Comparison of ENCODE assay signal across 1 cellular context in genomic region chr11:62855571-62856332, GRCh38.
A peak's percentile ranks its signal among the peaks of the same experiment; 100 is the strongest.
TF ChIP-seq lines count a peak whose summit lies in the region.

No MANE protein-coding gene starts in this region.

TF ChIP-seq in HepG2, 621 proteins besides CTCF, POLR2A, EP300 and RAD21 (continued from another document and continues in another):
- TF ChIP-seq ZBTB33 (CRISPR knock-in tag; IDR thresholded peaks at IDR 0.05), result peak; percentile 14
- no peak for TF ChIP-seq MIER2 (CRISPR knock-in tag; IDR thresholded peaks at IDR 0.05)
- peak; percentile 90 for TF ChIP-seq MNT (IDR thresholded peaks at IDR 0.05)
- no peak for TF ChIP-seq NR0B2 (CRISPR knock-in tag; IDR thresholded peaks at IDR 0.05)
- peak; percentile 94 for TF ChIP-seq SP4 (CRISPR knock-in tag; IDR thresholded peaks at IDR 0.05)
- peak; percentile 93; the same call in 1 of the 2 replicates for TF ChIP-seq TSC22D2 (CRISPR knock-in tag; IDR thresholded peaks at IDR 0.05; ENCODE audit: borderline replicate concordance)
- peak in 1 of 2 experiments; percentile 80; a peak in 2 of 4 replicates for TF ChIP-seq REST (IDR thresholded peaks at IDR 0.05; ENCODE audit: borderline replicate concordance in 1 of 2, low read depth in 1 of 2, low read length in 2 of 2)
- TF ChIP-seq EZH2 (conservative IDR thresholded peaks at IDR 0.05; ENCODE audit: low read depth, low read length), result no peak
- TF ChIP-seq NRL (CRISPR knock-in tag; IDR thresholded peaks at IDR 0.05; ENCODE audit: borderline replicate concordance), result peak; percentile 99
- TF ChIP-seq FOSL2 (CRISPR knock-in tag; IDR thresholded peaks at IDR 0.05), result peak; percentile 63
- TF ChIP-seq TMF1 (CRISPR knock-in tag; IDR thresholded peaks at IDR 0.05; ENCODE audit: low read depth), result peak; percentile 82
- TF ChIP-seq PATZ1 (CRISPR knock-in tag; IDR thresholded peaks at IDR 0.05), result no peak; the same call in none of the 2 replicates
- TF ChIP-seq CC2D1A (CRISPR knock-in tag; IDR thresholded peaks at IDR 0.05), result no peak
- peak; percentile 67; the same call in 1 of the 2 replicates for TF ChIP-seq KLF11 (CRISPR knock-in tag; IDR thresholded peaks at IDR 0.05)
- peak; percentile 42; the same call in 1 of the 2 replicates for TF ChIP-seq ZNF615 (CRISPR knock-in tag; IDR thresholded peaks at IDR 0.05; ENCODE audit: borderline replicate concordance)
- TF ChIP-seq ZNF251 (CRISPR knock-in tag; IDR thresholded peaks at IDR 0.05), result no peak
- peak; percentile 95 for TF ChIP-seq ZNF749 (CRISPR knock-in tag; IDR thresholded peaks at IDR 0.05; ENCODE audit: borderline replicate concordance)
- peak; percentile 76; the same call in 1 of the 2 replicates for TF ChIP-seq ZNF768 (CRISPR knock-in tag; IDR thresholded peaks at IDR 0.05)
- TF ChIP-seq ZNF766 (CRISPR knock-in tag; IDR thresholded peaks at IDR 0.05; ENCODE audit: borderline replicate concordance), result peak; percentile 98
- TF ChIP-seq NR2F1 (CRISPR knock-in tag; IDR thresholded peaks at IDR 0.05), result no peak
- no peak for TF ChIP-seq SP5 (CRISPR knock-in tag; IDR thresholded peaks at IDR 0.05; ENCODE audit: borderline replicate concordance, low read depth)
- 0 out of 2 replicates have a peak, but pooled peaks have one; percentile 57 for TF ChIP-seq ZKSCAN8 (CRISPR knock-in tag; IDR thresholded peaks at IDR 0.05; ENCODE audit: borderline replicate concordance)
- TF ChIP-seq HNF4G (IDR thresholded peaks at IDR 0.05; ENCODE audit: borderline replicate concordance, low read depth, low read length), result peak; percentile 68; the same call in 1 of the 2 replicates
- TF ChIP-seq HNF4G (CRISPR knock-in tag; IDR thresholded peaks at IDR 0.05; ENCODE audit: borderline replicate concordance, low read depth), result no peak
- TF ChIP-seq ZNF7 (CRISPR knock-in tag; IDR thresholded peaks at IDR 0.05), result no peak
- TF ChIP-seq HMGXB4 (CRISPR knock-in tag; IDR thresholded peaks at IDR 0.05; ENCODE audit: borderline replicate concordance in 1 of 2, low read depth in 1 of 2), result peak; percentile 69 to 70; a peak in 3 of 4 replicates
- peak; percentile 95 for TF ChIP-seq ARID4A (CRISPR knock-in tag; IDR thresholded peaks at IDR 0.05; ENCODE audit: borderline replicate concordance)
- 0 out of 2 replicates have a peak, but pooled peaks have one; percentile 25 for TF ChIP-seq ZNF24 (IDR thresholded peaks at IDR 0.05)
- no peak for TF ChIP-seq HMG20B (CRISPR knock-in tag; conservative IDR thresholded peaks at IDR 0.05)
- 0 out of 2 replicates have a peak, but pooled peaks have one; percentile 37 for TF ChIP-seq USF2 (IDR thresholded peaks at IDR 0.05; ENCODE audit: low read depth, low read length)
- TF ChIP-seq USF2 (CRISPR knock-in tag; IDR thresholded peaks at IDR 0.05; ENCODE audit: borderline replicate concordance), result peak; percentile 60; the same call in 1 of the 2 replicates
- TF ChIP-seq PAF1 (CRISPR knock-in tag; IDR thresholded peaks at IDR 0.05), result no peak
- TF ChIP-seq ZNF484 (CRISPR knock-in tag; IDR thresholded peaks at IDR 0.05; ENCODE audit: borderline replicate concordance, low read depth), result no peak
- peak; percentile 73; the same call in 1 of the 2 replicates for TF ChIP-seq GLMP (CRISPR knock-in tag; IDR thresholded peaks at IDR 0.05; ENCODE audit: borderline replicate concordance)
- TF ChIP-seq JARID2 (CRISPR knock-in tag; IDR thresholded peaks at IDR 0.05; ENCODE audit: insufficient replicate concordance), result peak; percentile 85
- TF ChIP-seq KDM1A (CRISPR knock-in tag; IDR thresholded peaks at IDR 0.05), result no peak
- TF ChIP-seq ZNF720 (CRISPR knock-in tag; IDR thresholded peaks at IDR 0.05), result no peak
- no peak for TF ChIP-seq RORA (CRISPR knock-in tag; IDR thresholded peaks at IDR 0.05)
- peak; percentile 93; the same call in 1 of the 2 replicates for TF ChIP-seq ZNF569 (CRISPR knock-in tag; IDR thresholded peaks at IDR 0.05; ENCODE audit: borderline replicate concordance)
